Comparison of ENCODE assay signal across 8 cellular contexts in genomic region chr17:2050871-2051387, GRCh38. TPM values are rescaled to one million over a fixed set of nuclear protein-coding genes. Genes with fewer than 3 reads are reported as not detected.
DNase-seq lines count a peak whose midpoint lies in the region; ATAC-seq, FAIRE-seq and TF ChIP-seq lines count a peak whose summit lies in the region.

No MANE protein-coding gene starts in this region.

- FAIRE-seq in small intestine (lab: Jason Lieb, UNC), result no peak

- 0 to 2% (median 1%) methylated on average over 45 to 69 of the region's 69 CpGs for WGBS in small intestine, 3 donors

- intact Hi-C loops in Panc1 (cut with micrococcal nuclease; ENCODE audit: unreplicated experiment), result no loop called here

- CTCF ChIA-PET in Panc1 (lab: Charles Lee), result interaction anchor here (0.6 to 1.7 kb wide), 2 partner anchors 194 to 333 kb away, joined by 3 to 4 read pairs; no protein-coding TSS in a partner anchor

- peak; percentile 31 for DNase-seq in NCI-H2196 (lab: John Stamatoyannopoulos, UW; ENCODE audit: unreplicated experiment)
- DNase-seq in NCI-H2196 treated with DMSO at 0.1 percent for 48 hours (lab: John Stamatoyannopoulos, UW; ENCODE audit: unreplicated experiment), result no peak
- DNase-seq in Panc1 (ENCODE audit: low read depth, low spot score), result no peak
- peak; percentile 32 for DNase-seq in fibroblast of gingiva (ENCODE audit: low read depth)
- DNase-seq in small intestine, result no peak
- no peak for DNase-seq in NCI-H1092 (lab: John Stamatoyannopoulos, UW)
- DNase-seq in cerebellar nuclear complex (lab: John Stamatoyannopoulos, UW), result no peak

- BruUV-seq in Panc1 (replicated peaks; lab: Mats Ljungman, UMichigan), result no TSS peak

- TF ChIP-seq CTCF in Panc1 (IDR thresholded peaks at IDR 0.05), result no peak

- ATAC-seq in Panc1 (no peak), HG02571 (IDR thresholded peaks at IDR 0.05; ENCODE audit: unreplicated experiment) (no peak)

- peak overlapping the region; percentile 48 to 65 for H3K4me3 ChIP-seq in Panc1 (ENCODE audit: low read depth in 2 of 2, low read length in 2 of 2)
- H3K4me3 ChIP-seq in small intestine (ENCODE audit: low read depth in 1 of 2, low read length in 2 of 2), result peak overlapping the region; percentile 5 to 56

- H3K9me3 ChIP-seq in Panc1 (ENCODE audit: control insufficient read depth, insufficient read depth, low read depth, low read length) (no peaks in the 10 kb centered on the region), small intestine (ENCODE audit: control insufficient read depth, low read depth) (no peaks in the 10 kb centered on the region)

- no peak overlapping the region for H3K27ac ChIP-seq in Panc1 (ENCODE audit: low read length)
- no peak overlapping the region for H3K27ac ChIP-seq in small intestine (ENCODE audit: low read depth in 1 of 2, low read length in 1 of 2)

- in situ Hi-C loops in Panc1 (cut with HindIII; ENCODE audit: low pct_unique_long_range_greater_than_20kb, low sequenced_read_pairs), result no loop called here

- no peaks in the 10 kb centered on the region for H3K27me3 ChIP-seq in Panc1 (ENCODE audit: control insufficient read depth, insufficient read depth, low read length)
- H3K27me3 ChIP-seq in small intestine (ENCODE audit: control insufficient read depth in 2 of 2, insufficient read depth in 2 of 2, low read length in 2 of 2), result peaks cover 0 to 5% of the 10 kb centered on the region in 2 donors

- POLR2A ChIA-PET in Panc1 (lab: Charles Lee), result interaction anchor here (0.7 kb wide), 1 partner anchor 388 kb away, joined by 3 read pairs; no protein-coding TSS in a partner anchor

- H3K4me1 ChIP-seq in Panc1 (ENCODE audit: control insufficient read depth, insufficient read depth, low read length) (peaks cover 4% of the 10 kb centered on the region; the same call in 1 of the 2 replicates), small intestine (ENCODE audit: control insufficient read depth in 2 of 2, insufficient read depth in 1 of 2, low read depth in 1 of 2, low read length in 1 of 2) (peaks cover 0 to 15% of the 10 kb centered on the region in 2 donors)

- no peaks in the 10 kb centered on the region for H3K36me3 ChIP-seq in Panc1 (ENCODE audit: control insufficient read depth, insufficient read depth, low read length)
- no peaks in the 10 kb centered on the region for H3K36me3 ChIP-seq in small intestine (ENCODE audit: control insufficient read depth in 2 of 2, insufficient read depth in 2 of 2, low read length in 2 of 2)

RNA-seq across cellular contexts. Expression of gene HIC1, which starts 4.0 kb away (rescaled TPM):
- total RNA-seq in Panc1 (2021; ENCODE audit: unreplicated experiment), result 1.4 TPM
- polyA plus RNA-seq in Panc1 (2012; ENCODE audit: insufficient read length), result 0.96 TPM
- polyA plus RNA-seq in small intestine, result 1 to 10 TPM in 2 of 3 donors, under 1 TPM in 1; 0.89 to 6.9 (median 6.2) TPM

RNA-seq across cellular contexts. Expression of gene OVCA2, which starts 9.1 kb away (rescaled TPM):
- 42.5 TPM for total RNA-seq in Panc1 (2021; ENCODE audit: unreplicated experiment)
- polyA plus RNA-seq in Panc1 (2012; ENCODE audit: insufficient read length), result 39.8 TPM
- polyA plus RNA-seq in small intestine, result 10 to 100 TPM; 65.9 to 90.5 (median 80.1) TPM

RNA-seq across cellular contexts. Expression of gene DPH1, which starts 21.0 kb away (rescaled TPM):
- total RNA-seq in Panc1 (2021; ENCODE audit: unreplicated experiment), result 24.3 TPM
- polyA plus RNA-seq in Panc1 (2012; ENCODE audit: insufficient read length), result 43.5 TPM
- 10 to 100 TPM; 11.6 to 19.2 (median 12.5) TPM for polyA plus RNA-seq in small intestine

RNA-seq across cellular contexts. Expression of gene RTN4RL1, which starts 25.8 kb away (rescaled TPM):
- 0.80 TPM for total RNA-seq in Panc1 (2021; ENCODE audit: unreplicated experiment)
- polyA plus RNA-seq in Panc1 (2012; ENCODE audit: insufficient read length), result 1.6 TPM
- polyA plus RNA-seq in small intestine, result 1 to 10 TPM in 1 of 3 donors, not detected in 2; 1.0 TPM

Comparison
In these comparisons a context has a peak if more than half of its experiments do, and no peak if none do; other contexts are left out.
1. DNase-seq: peak in NCI-H2196 (single experiment) and fibroblast of gingiva (single experiment); none in NCI-H2196 treated with DMSO at 0.1 percent for 48 hours (single experiment), Panc1 (single experiment), small intestine (single experiment), NCI-H1092 (single experiment) and cerebellar nuclear complex (0 of 2).